In genomic region chr2:151906633-151906998, GRCh38 we compare ENCODE assay signal across 18 cellular contexts.
A peak's percentile ranks its signal among the peaks of the same experiment; 100 is the strongest.
DNase-seq lines count a peak whose midpoint lies in the region; ATAC-seq and TF ChIP-seq lines count a peak whose summit lies in the region.
"Had no signal": no experiment of that assay in that cellular context is flagged by ENCODE, and none has a peak within 500 bp of the region (broad histone marks: within the 10 kb centered on the region; RNA-seq: fewer than 3 reads in every experiment).

No MANE protein-coding gene starts in this region.

- no peak overlapping the region for H3K27ac Mint-ChIP-seq in natural killer cell treated with Interleukin-12 subunit alpha and Interleukin-12 subunit beta and Interleukin-15 and Interleukin-18, amount 100 ng/mL, for 72 hours
- H3K27ac Mint-ChIP-seq: activated naive CD4-positive, alpha-beta T cell treated with anti-CD3 and anti-CD28 coated beads for 36 hours; CD4-positive, alpha-beta T cell had no signal

- no peaks in the 10 kb centered on the region for H3K36me3 Mint-ChIP-seq in natural killer cell treated with Interleukin-12 subunit alpha and Interleukin-12 subunit beta and Interleukin-15 and Interleukin-18, amount 100 ng/mL, for 72 hours

- TF ChIP-seq POLR2A in vagina (IDR thresholded peaks at IDR 0.05), result no peak

- no peak for DNase-seq in dorsolateral prefrontal cortex
- DNase-seq in WERI-Rb-1, result no peak
- DNase-seq in natural killer cell treated with Interleukin-12 subunit alpha and Interleukin-12 subunit beta and Interleukin-15 and Interleukin-18, amount 100 ng/mL, for 72 hours (ENCODE audit: low spot score), result no peak
- DNase-seq in activated effector memory CD4-positive, alpha-beta T cell treated with anti-CD3 and anti-CD28 coated beads, Interleukin-2, amount 50 U/mL, for 16 hours, result no peak
- DNase-seq in vagina (ENCODE audit: extremely low spot score in 2 of 2), result no peak
- DNase-seq: activated CD4-positive, alpha-beta T cell treated with anti-CD3 and anti-CD28 coated beads, Interleukin-2, amount 50 U/mL, for 48 hours; activated naive CD4-positive, alpha-beta T cell treated with anti-CD3 and anti-CD28 coated beads for 36 hours; CD4-positive, alpha-beta T cell; lower lobe of right lung; NCI-H1436; NCI-H82; occipital lobe; PC-3; SJCRH30; testis had no signal

- TF ChIP-seq CTCF in dorsolateral prefrontal cortex (IDR thresholded peaks at IDR 0.05 in 54 of 56, conservative IDR thresholded peaks at IDR 0.05 in 2 of 56; ENCODE audit: low read depth in 1 of 56, partially characterized antibody in 56 of 56) (no peak), WERI-Rb-1 (IDR thresholded peaks at IDR 0.05; ENCODE audit: low read depth, low read length) (no peak), vagina (IDR thresholded peaks at IDR 0.05) (no peak)

- no peak overlapping the region for H3K4me3 Mint-ChIP-seq in natural killer cell treated with Interleukin-12 subunit alpha and Interleukin-12 subunit beta and Interleukin-15 and Interleukin-18, amount 100 ng/mL, for 72 hours
- H3K4me3 Mint-ChIP-seq: activated naive CD4-positive, alpha-beta T cell treated with anti-CD3 and anti-CD28 coated beads for 36 hours; CD4-positive, alpha-beta T cell had no signal

- intact Hi-C loops in dorsolateral prefrontal cortex (cut with DNase I) (no loop called here), vagina (cut with DNase I) (no loop called here)

- H3K4me1 ChIP-seq in vagina, result peaks cover 11% of the 10 kb centered on the region
- H3K4me1 ChIP-seq: SJCRH30, testis had no signal

- H3K9me3 Mint-ChIP-seq in natural killer cell treated with Interleukin-12 subunit alpha and Interleukin-12 subunit beta and Interleukin-15 and Interleukin-18, amount 100 ng/mL, for 72 hours, result no peaks in the 10 kb centered on the region
- H3K9me3 Mint-ChIP-seq: CD4-positive, alpha-beta T cell had no signal

- H3K27me3 Mint-ChIP-seq in natural killer cell treated with Interleukin-12 subunit alpha and Interleukin-12 subunit beta and Interleukin-15 and Interleukin-18, amount 100 ng/mL, for 72 hours, result peaks cover 6 to 10% of the 10 kb centered on the region in 2 donors

- no peaks in the 10 kb centered on the region for H3K4me1 Mint-ChIP-seq in natural killer cell treated with Interleukin-12 subunit alpha and Interleukin-12 subunit beta and Interleukin-15 and Interleukin-18, amount 100 ng/mL, for 72 hours (ENCODE audit: low read depth in 2 of 2)

- H3K36me3 ChIP-seq in WERI-Rb-1, result no peaks in the 10 kb centered on the region
- no peaks in the 10 kb centered on the region for H3K36me3 ChIP-seq in vagina
- H3K36me3 ChIP-seq: lower lobe of right lung, SJCRH30 had no signal

- no peaks in the 10 kb centered on the region for H3K9me3 ChIP-seq in WERI-Rb-1 (ENCODE audit: severe bottlenecking)
- no peaks in the 10 kb centered on the region for H3K9me3 ChIP-seq in vagina
- H3K9me3 ChIP-seq: lower lobe of right lung, SJCRH30, testis had no signal

- ATAC-seq in GM18861 (IDR thresholded peaks at IDR 0.05; ENCODE audit: unreplicated experiment), result peak; percentile 10
- ATAC-seq in GM21381 (IDR thresholded peaks at IDR 0.05; ENCODE audit: unreplicated experiment), result peak; percentile 13
- ATAC-seq in HG03342 (IDR thresholded peaks at IDR 0.05; ENCODE audit: unreplicated experiment), result peak; percentile 25
- ATAC-seq in natural killer cell treated with Interleukin-12 subunit alpha and Interleukin-12 subunit beta and Interleukin-15 and Interleukin-18, amount 100 ng/mL, for 72 hours, result no peak
- ATAC-seq: lower lobe of right lung, PC-3 had no signal

- no peaks in the 10 kb centered on the region for H3K27me3 ChIP-seq in dorsolateral prefrontal cortex
- no peaks in the 10 kb centered on the region for H3K27me3 ChIP-seq in WERI-Rb-1 (ENCODE audit: insufficient read depth, low read depth, severe bottlenecking)
- no peaks in the 10 kb centered on the region for H3K27me3 ChIP-seq in vagina
- H3K27me3 ChIP-seq: SJCRH30, testis had no signal

- H3K4me3 ChIP-seq in dorsolateral prefrontal cortex (no peak overlapping the region), WERI-Rb-1 (ENCODE audit: low read depth, low read length) (no peak overlapping the region), vagina (no peak overlapping the region)
- H3K4me3 ChIP-seq: lower lobe of right lung, SJCRH30, testis had no signal

- peak overlapping the region in 38 of 59 donors; percentile 5 to 76 (median 42) for H3K27ac ChIP-seq in dorsolateral prefrontal cortex
- H3K27ac ChIP-seq in WERI-Rb-1, result no peak overlapping the region
- H3K27ac ChIP-seq in vagina, result no peak overlapping the region
- H3K27ac ChIP-seq: lower lobe of right lung, SJCRH30, testis had no signal

Comparison
In these comparisons a context has a peak if more than half of its experiments do, and no peak if none do; other contexts are left out.
1. ATAC-seq: peak in GM18861 (single experiment), GM21381 (single experiment) and HG03342 (single experiment); none in natural killer cell treated with Interleukin-12 subunit alpha and Interleukin-12 subunit beta and Interleukin-15 and Interleukin-18, amount 100 ng/mL, for 72 hours (0 of 2).
2. H3K27ac ChIP-seq: peak in dorsolateral prefrontal cortex (38 of 59); none in WERI-Rb-1 (single experiment) and vagina (single experiment).